ENCODE assay signal across 8 cellular contexts in genomic region chr12:29164477-29165163, GRCh38. TPM values are rescaled to one million over a fixed set of nuclear protein-coding genes. Genes with fewer than 3 reads are reported as not detected.
DNase-seq lines count a peak whose midpoint lies in the region; ATAC-seq and TF ChIP-seq lines count a peak whose summit lies in the region.

No MANE protein-coding gene starts in this region.

- CTCF ChIA-PET in A673 (lab: Charles Lee) = no interaction called here

- H3K4me1 ChIP-seq in A673 (ENCODE audit: insufficient read depth, low read length, poor library complexity, severe bottlenecking) = peaks cover 32% of the 10 kb centered on the region

- peak overlapping the region; percentile 70 for H3K27ac ChIP-seq in A673 (ENCODE audit: low read depth, low read length, poor library complexity, severe bottlenecking)

- ATAC-seq in GM18867 (IDR thresholded peaks at IDR 0.05; ENCODE audit: unreplicated experiment) (peak; percentile 100), HG03025 (IDR thresholded peaks at IDR 0.05; ENCODE audit: low FRiP score, unreplicated experiment) (peak; percentile 100)
- peak; percentile 69 for ATAC-seq in stimulated activated naive CD8-positive, alpha-beta T cell treated with anti-CD3 and anti-CD28 coated beads, Interleukin-15, Interleukin-2, amounts not matched to agents 100 U/mL and 50 U/mL, for 24 hours

- no peak overlapping the region for H3K4me3 ChIP-seq in A673 (ENCODE audit: low read depth, low read length, poor library complexity, severe bottlenecking)

- no peak for TF ChIP-seq CTCF in A673 (conservative IDR thresholded peaks at IDR 0.05; ENCODE audit: low read depth, low read length)

- POLR2A ChIA-PET in A673 (lab: Charles Lee; ENCODE audit: low non-redundant PET) = no interaction called here

- H3K36me3 ChIP-seq in A673 (ENCODE audit: insufficient read depth, low read length, poor library complexity, severe bottlenecking) = no peaks in the 10 kb centered on the region

- intact Hi-C loops in A673 (cut with micrococcal nuclease; ENCODE audit: unreplicated experiment) = no loop called here

- BruUV-seq in A673 (replicated peaks; lab: Mats Ljungman, UMichigan) = no TSS peak

- no peaks in the 10 kb centered on the region for H3K9me3 ChIP-seq in A673 (ENCODE audit: low read depth, low read length, poor library complexity, severe bottlenecking)

- peak; percentile 76 for DNase-seq in A673 (ENCODE audit: low spot score)
- DNase-seq in RPMI8226 = peak; percentile 56
- DNase-seq in fibroblast of peridontal ligament (ENCODE audit: extremely low read depth) = peak; percentile 66
- no peak for DNase-seq in stimulated activated naive CD8-positive, alpha-beta T cell treated with anti-CD3 and anti-CD28 coated beads, Interleukin-15, Interleukin-2, amounts not matched to agents 100 U/mL and 50 U/mL, for 24 hours
- DNase-seq in DMS153 (lab: John Stamatoyannopoulos, UW) = no peak
- no peak for DNase-seq in cerebellar cortex (ENCODE audit: low spot score)

- H3K27me3 ChIP-seq in A673 (replicated peaks; ENCODE audit: insufficient read depth, low read depth, low read length, poor library complexity) = no peaks in the 10 kb centered on the region

RNA-seq across cellular contexts. Expression of gene FAR2, which starts 15.5 kb away (rescaled TPM):
- 9.3 and 10.7 TPM in 2 replicates for total RNA-seq in A673 (2021)

Comparison
In these comparisons a context has a peak if more than half of its experiments do, and no peak if none do; other contexts are left out.
1. DNase-seq: peak in A673 (single experiment), RPMI8226 (single experiment) and fibroblast of peridontal ligament (single experiment); none in stimulated activated naive CD8-positive, alpha-beta T cell treated with anti-CD3 and anti-CD28 coated beads, Interleukin-15, Interleukin-2, amounts not matched to agents 100 U/mL and 50 U/mL, for 24 hours (single experiment), DMS153 (single experiment) and cerebellar cortex (single experiment).
2. Peak in every context shown above with its lines, with median percentiles within 50 percentile points of each other: ATAC-seq.